ENCODE assay signal across 2 cellular contexts in the genomic region with DNA sequence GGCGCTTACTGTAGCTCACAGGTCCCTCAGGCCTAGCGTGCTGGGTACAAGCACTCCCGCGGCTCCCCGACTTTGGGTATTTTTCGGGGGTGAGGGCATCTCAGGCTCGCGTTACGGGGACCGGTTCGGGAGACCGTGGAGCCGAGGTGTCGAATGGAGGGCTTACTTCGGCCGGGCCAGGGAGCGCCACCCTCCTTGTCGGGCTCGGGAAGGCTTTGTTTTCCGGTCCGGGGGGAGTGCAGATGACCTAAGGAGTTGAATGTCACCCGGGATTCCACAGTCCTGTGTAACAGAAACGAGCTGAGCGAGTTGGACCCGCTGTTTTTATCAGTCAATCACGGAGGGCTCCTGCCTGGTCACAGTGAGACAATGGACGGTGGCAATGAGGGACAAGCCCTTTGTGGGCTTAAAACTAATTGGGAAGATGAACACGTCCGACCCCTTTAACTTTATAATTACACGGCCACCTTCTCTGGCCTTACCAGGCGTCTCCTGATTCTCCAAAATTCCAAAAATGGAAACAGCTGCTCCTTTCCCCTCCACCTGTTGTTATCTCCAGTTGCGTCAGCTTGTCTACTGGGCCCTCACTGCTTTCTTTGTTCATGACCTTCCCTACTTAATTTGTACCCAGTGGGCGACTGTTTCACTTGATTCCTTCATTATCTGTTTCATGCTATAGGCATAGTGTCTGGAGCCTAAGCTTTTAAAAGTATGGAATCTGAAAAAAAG.
TF ChIP-seq lines count a peak whose summit lies in the region.

No MANE protein-coding gene starts in this region.

TF ChIP-seq in K562, 482 proteins besides CTCF, POLR2A, EP300 and RAD21 (continues in another document):
- TF ChIP-seq, protein P1, sequence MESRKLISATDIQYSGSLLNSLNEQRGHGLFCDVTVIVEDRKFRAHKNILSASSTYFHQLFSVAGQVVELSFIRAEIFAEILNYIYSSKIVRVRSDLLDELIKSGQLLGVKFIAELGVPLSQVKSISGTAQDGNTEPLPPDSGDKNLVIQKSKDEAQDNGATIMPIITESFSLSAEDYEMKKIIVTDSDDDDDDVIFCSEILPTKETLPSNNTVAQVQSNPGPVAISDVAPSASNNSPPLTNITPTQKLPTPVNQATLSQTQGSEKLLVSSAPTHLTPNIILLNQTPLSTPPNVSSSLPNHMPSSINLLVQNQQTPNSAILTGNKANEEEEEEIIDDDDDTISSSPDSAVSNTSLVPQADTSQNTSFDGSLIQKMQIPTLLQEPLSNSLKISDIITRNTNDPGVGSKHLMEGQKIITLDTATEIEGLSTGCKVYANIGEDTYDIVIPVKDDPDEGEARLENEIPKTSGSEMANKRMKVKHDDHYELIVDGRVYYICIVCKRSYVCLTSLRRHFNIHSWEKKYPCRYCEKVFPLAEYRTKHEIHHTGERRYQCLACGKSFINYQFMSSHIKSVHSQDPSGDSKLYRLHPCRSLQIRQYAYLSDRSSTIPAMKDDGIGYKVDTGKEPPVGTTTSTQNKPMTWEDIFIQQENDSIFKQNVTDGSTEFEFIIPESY (CRISPR knock-in tag; IDR thresholded peaks at IDR 0.05), result peak; percentile 95
- no peak for TF ChIP-seq ZNF695 (CRISPR knock-in tag; IDR thresholded peaks at IDR 0.05)
- TF ChIP-seq MEF2D (tag; conservative IDR thresholded peaks at IDR 0.05; ENCODE audit: low read depth), result 0 out of 2 replicates have a peak, but pooled peaks have one; percentile 45
- TF ChIP-seq ETV1 (tag; conservative IDR thresholded peaks at IDR 0.05; ENCODE audit: low read depth), result no peak
- TF ChIP-seq BRD9 (IDR thresholded peaks at IDR 0.05; ENCODE audit: low read depth, partially characterized antibody), result no peak
- no peak for TF ChIP-seq NCOA4 (IDR thresholded peaks at IDR 0.05; ENCODE audit: partially characterized antibody)
- peak; percentile 24 for TF ChIP-seq HMGN3 (IDR thresholded peaks at IDR 0.05; ENCODE audit: borderline replicate concordance, extremely low read depth, insufficient read length, low read depth, low read length)
- TF ChIP-seq ADNP (tag; IDR thresholded peaks at IDR 0.05), result no peak
- TF ChIP-seq FOXP1 (CRISPR knock-in tag; IDR thresholded peaks at IDR 0.05), result no peak
- TF ChIP-seq, protein P2, sequence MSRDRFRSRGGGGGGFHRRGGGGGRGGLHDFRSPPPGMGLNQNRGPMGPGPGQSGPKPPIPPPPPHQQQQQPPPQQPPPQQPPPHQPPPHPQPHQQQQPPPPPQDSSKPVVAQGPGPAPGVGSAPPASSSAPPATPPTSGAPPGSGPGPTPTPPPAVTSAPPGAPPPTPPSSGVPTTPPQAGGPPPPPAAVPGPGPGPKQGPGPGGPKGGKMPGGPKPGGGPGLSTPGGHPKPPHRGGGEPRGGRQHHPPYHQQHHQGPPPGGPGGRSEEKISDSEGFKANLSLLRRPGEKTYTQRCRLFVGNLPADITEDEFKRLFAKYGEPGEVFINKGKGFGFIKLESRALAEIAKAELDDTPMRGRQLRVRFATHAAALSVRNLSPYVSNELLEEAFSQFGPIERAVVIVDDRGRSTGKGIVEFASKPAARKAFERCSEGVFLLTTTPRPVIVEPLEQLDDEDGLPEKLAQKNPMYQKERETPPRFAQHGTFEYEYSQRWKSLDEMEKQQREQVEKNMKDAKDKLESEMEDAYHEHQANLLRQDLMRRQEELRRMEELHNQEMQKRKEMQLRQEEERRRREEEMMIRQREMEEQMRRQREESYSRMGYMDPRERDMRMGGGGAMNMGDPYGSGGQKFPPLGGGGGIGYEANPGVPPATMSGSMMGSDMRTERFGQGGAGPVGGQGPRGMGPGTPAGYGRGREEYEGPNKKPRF (IDR thresholded peaks at IDR 0.05; ENCODE audit: low read depth, low read length), result no peak
- no peak for TF ChIP-seq KAT2B (IDR thresholded peaks at IDR 0.05; ENCODE audit: low read depth, low read length)
- 0 out of 2 replicates have a peak, but pooled peaks have one; percentile 40 for TF ChIP-seq GTF2E2 (tag; IDR thresholded peaks at IDR 0.05)
- no peak for TF ChIP-seq NFIC (IDR thresholded peaks at IDR 0.05)

TF ChIP-seq in HepG2, 621 proteins besides CTCF, POLR2A, EP300 and RAD21 (continues in another document):
- TF ChIP-seq FOXK2 (IDR thresholded peaks at IDR 0.05) (no peak), ZMYM3 (CRISPR knock-in tag; IDR thresholded peaks at IDR 0.05) (0 out of 2 replicates have a peak, but pooled peaks have one; percentile 15), KDM5B (CRISPR knock-in tag; IDR thresholded peaks at IDR 0.05; ENCODE audit: borderline replicate concordance) (0 out of 2 replicates have a peak, but pooled peaks have one; percentile 4), KLF13 (CRISPR knock-in tag; IDR thresholded peaks at IDR 0.05) (no peak), DNMT1 (CRISPR knock-in tag; IDR thresholded peaks at IDR 0.05) (0 out of 2 replicates have a peak, but pooled peaks have one; percentile 73), ZNF816 (CRISPR knock-in tag; IDR thresholded peaks at IDR 0.05; ENCODE audit: borderline replicate concordance) (no peak), FOXK1 (CRISPR knock-in tag; IDR thresholded peaks at IDR 0.05; ENCODE audit: borderline replicate concordance, low read depth) (no peak), NFYC (CRISPR knock-in tag; IDR thresholded peaks at IDR 0.05) (no peak), ZSCAN12 (CRISPR knock-in tag; IDR thresholded peaks at IDR 0.05) (no peak), ZNF7 (CRISPR knock-in tag; IDR thresholded peaks at IDR 0.05) (no peak), ZNF564 (CRISPR knock-in tag; IDR thresholded peaks at IDR 0.05) (peak; percentile 56; the same call in 1 of the 2 replicates), ZFP90 (CRISPR knock-in tag; IDR thresholded peaks at IDR 0.05; ENCODE audit: borderline replicate concordance) (no peak), TMF1 (CRISPR knock-in tag; IDR thresholded peaks at IDR 0.05; ENCODE audit: low read depth) (no peak), ZNF768 (CRISPR knock-in tag; IDR thresholded peaks at IDR 0.05) (no peak), ZNF839 (CRISPR knock-in tag; IDR thresholded peaks at IDR 0.05; ENCODE audit: borderline replicate concordance) (no peak), HOXA7 (CRISPR knock-in tag; IDR thresholded peaks at IDR 0.05) (no peak), ZZZ3 (CRISPR knock-in tag; IDR thresholded peaks at IDR 0.05; ENCODE audit: borderline replicate concordance) (no peak), NPAS2 (CRISPR knock-in tag; IDR thresholded peaks at IDR 0.05; ENCODE audit: borderline replicate concordance) (no peak), TBL1XR1 (IDR thresholded peaks at IDR 0.05; ENCODE audit: borderline replicate concordance, low read length, partially characterized antibody) (no peak), STAG1 (CRISPR knock-in tag; IDR thresholded peaks at IDR 0.05) (no peak), ZSCAN30 (CRISPR knock-in tag; IDR thresholded peaks at IDR 0.05) (no peak), ZNF446 (CRISPR knock-in tag; IDR thresholded peaks at IDR 0.05) (no peak), RELA (CRISPR knock-in tag; IDR thresholded peaks at IDR 0.05) (no peak), FOXO1 (CRISPR knock-in tag; IDR thresholded peaks at IDR 0.05) (no peak), SPEN (CRISPR knock-in tag; IDR thresholded peaks at IDR 0.05; ENCODE audit: low read depth) (no peak), RXRB (CRISPR knock-in tag; IDR thresholded peaks at IDR 0.05; ENCODE audit: borderline replicate concordance) (no peak), THYN1 (CRISPR knock-in tag; IDR thresholded peaks at IDR 0.05; ENCODE audit: borderline replicate concordance, low read depth) (no peak), GABPA (IDR thresholded peaks at IDR 0.05; ENCODE audit: low read depth, low read length) (no peak), GABPA (CRISPR knock-in tag; IDR thresholded peaks at IDR 0.05; ENCODE audit: low read depth) (no peak), PHF20 (CRISPR knock-in tag; IDR thresholded peaks at IDR 0.05) (no peak), ATM (IDR thresholded peaks at IDR 0.05; ENCODE audit: borderline replicate concordance) (no peak), ERF (CRISPR knock-in tag; IDR thresholded peaks at IDR 0.05) (no peak), MZF1 (CRISPR knock-in tag; IDR thresholded peaks at IDR 0.05; ENCODE audit: borderline replicate concordance) (no peak), SMARCC2 (IDR thresholded peaks at IDR 0.05) (no peak), ZFP37 (CRISPR knock-in tag; IDR thresholded peaks at IDR 0.05; ENCODE audit: borderline replicate concordance) (no peak), ZNF572 (CRISPR knock-in tag; IDR thresholded peaks at IDR 0.05) (no peak), RNF2 (conservative IDR thresholded peaks at IDR 0.05; ENCODE audit: low read depth) (0 out of 2 replicates have a peak, but pooled peaks have one; percentile 13), ZNF510 (CRISPR knock-in tag; IDR thresholded peaks at IDR 0.05; ENCODE audit: low read depth) (no peak)
- TF ChIP-seq, protein P3, sequence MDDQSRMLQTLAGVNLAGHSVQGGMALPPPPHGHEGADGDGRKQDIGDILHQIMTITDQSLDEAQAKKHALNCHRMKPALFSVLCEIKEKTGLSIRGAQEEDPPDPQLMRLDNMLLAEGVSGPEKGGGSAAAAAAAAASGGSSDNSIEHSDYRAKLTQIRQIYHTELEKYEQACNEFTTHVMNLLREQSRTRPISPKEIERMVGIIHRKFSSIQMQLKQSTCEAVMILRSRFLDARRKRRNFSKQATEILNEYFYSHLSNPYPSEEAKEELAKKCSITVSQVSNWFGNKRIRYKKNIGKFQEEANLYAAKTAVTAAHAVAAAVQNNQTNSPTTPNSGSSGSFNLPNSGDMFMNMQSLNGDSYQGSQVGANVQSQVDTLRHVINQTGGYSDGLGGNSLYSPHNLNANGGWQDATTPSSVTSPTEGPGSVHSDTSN (CRISPR knock-in tag; IDR thresholded peaks at IDR 0.05; ENCODE audit: borderline replicate concordance), result no peak
- TF ChIP-seq, protein P4, sequence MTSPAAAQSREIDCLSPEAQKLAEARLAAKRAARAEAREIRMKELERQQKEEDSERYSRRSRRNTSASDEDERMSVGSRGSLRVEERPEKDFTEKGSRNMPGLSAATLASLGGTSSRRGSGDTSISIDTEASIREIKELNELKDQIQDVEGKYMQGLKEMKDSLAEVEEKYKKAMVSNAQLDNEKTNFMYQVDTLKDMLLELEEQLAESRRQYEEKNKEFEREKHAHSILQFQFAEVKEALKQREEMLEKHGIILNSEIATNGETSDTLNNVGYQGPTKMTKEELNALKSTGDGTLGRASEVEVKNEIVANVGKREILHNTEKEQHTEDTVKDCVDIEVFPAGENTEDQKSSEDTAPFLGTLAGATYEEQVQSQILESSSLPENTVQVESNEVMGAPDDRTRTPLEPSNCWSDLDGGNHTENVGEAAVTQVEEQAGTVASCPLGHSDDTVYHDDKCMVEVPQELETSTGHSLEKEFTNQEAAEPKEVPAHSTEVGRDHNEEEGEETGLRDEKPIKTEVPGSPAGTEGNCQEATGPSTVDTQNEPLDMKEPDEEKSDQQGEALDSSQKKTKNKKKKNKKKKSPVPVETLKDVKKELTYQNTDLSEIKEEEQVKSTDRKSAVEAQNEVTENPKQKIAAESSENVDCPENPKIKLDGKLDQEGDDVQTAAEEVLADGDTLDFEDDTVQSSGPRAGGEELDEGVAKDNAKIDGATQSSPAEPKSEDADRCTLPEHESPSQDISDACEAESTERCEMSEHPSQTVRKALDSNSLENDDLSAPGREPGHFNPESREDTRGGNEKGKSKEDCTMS (CRISPR knock-in tag; conservative IDR thresholded peaks at IDR 0.05), result no peak
- TF ChIP-seq, protein P5, sequence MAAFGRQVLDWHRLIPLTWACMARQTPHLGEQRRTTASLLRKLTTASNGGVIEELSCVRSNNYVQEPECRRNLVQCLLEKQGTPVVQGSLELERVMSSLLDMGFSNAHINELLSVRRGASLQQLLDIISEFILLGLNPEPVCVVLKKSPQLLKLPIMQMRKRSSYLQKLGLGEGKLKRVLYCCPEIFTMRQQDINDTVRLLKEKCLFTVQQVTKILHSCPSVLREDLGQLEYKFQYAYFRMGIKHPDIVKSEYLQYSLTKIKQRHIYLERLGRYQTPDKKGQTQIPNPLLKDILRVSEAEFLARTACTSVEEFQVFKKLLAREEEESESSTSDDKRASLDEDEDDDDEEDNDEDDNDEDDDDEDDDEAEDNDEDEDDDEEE (CRISPR knock-in tag; IDR thresholded peaks at IDR 0.05), result no peak
- TF ChIP-seq, protein P6, sequence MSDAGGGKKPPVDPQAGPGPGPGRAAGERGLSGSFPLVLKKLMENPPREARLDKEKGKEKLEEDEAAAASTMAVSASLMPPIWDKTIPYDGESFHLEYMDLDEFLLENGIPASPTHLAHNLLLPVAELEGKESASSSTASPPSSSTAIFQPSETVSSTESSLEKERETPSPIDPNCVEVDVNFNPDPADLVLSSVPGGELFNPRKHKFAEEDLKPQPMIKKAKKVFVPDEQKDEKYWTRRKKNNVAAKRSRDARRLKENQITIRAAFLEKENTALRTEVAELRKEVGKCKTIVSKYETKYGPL (CRISPR knock-in tag; IDR thresholded peaks at IDR 0.05), result no peak
- TF ChIP-seq, protein P7, sequence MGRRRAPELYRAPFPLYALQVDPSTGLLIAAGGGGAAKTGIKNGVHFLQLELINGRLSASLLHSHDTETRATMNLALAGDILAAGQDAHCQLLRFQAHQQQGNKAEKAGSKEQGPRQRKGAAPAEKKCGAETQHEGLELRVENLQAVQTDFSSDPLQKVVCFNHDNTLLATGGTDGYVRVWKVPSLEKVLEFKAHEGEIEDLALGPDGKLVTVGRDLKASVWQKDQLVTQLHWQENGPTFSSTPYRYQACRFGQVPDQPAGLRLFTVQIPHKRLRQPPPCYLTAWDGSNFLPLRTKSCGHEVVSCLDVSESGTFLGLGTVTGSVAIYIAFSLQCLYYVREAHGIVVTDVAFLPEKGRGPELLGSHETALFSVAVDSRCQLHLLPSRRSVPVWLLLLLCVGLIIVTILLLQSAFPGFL (CRISPR knock-in tag; IDR thresholded peaks at IDR 0.05), result no peak
- TF ChIP-seq, protein P8, sequence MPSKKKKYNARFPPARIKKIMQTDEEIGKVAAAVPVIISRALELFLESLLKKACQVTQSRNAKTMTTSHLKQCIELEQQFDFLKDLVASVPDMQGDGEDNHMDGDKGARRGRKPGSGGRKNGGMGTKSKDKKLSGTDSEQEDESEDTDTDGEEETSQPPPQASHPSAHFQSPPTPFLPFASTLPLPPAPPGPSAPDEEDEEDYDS (CRISPR knock-in tag; IDR thresholded peaks at IDR 0.05), result no peak
- TF ChIP-seq, protein P9, sequence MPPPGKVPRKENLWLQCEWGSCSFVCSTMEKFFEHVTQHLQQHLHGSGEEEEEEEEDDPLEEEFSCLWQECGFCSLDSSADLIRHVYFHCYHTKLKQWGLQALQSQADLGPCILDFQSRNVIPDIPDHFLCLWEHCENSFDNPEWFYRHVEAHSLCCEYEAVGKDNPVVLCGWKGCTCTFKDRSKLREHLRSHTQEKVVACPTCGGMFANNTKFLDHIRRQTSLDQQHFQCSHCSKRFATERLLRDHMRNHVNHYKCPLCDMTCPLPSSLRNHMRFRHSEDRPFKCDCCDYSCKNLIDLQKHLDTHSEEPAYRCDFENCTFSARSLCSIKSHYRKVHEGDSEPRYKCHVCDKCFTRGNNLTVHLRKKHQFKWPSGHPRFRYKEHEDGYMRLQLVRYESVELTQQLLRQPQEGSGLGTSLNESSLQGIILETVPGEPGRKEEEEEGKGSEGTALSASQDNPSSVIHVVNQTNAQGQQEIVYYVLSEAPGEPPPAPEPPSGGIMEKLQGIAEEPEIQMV (CRISPR knock-in tag; IDR thresholded peaks at IDR 0.05; ENCODE audit: low read depth), result no peak
- TF ChIP-seq, protein P10, sequence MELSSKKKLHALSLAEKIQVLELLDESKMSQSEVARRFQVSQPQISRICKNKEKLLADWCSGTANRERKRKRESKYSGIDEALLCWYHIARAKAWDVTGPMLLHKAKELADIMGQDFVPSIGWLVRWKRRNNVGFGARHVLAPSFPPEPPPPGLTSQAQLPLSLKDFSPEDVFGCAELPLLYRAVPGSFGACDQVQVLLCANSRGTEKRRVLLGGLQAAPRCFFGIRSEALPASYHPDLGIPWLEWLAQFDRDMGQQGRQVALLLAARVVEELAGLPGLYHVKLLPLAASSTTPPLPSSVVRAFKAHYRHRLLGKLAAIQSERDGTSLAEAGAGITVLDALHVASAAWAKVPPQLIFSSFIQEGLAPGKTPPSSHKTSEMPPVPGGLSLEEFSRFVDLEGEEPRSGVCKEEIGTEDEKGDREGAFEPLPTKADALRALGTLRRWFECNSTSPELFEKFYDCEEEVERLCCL (CRISPR knock-in tag; IDR thresholded peaks at IDR 0.05; ENCODE audit: borderline replicate concordance), result 0 out of 2 replicates have a peak, but pooled peaks have one; percentile 9
